ENCODE assay signal across 1 cellular context in genomic region chr12:92735131-92735721, GRCh38.
TF ChIP-seq lines count a peak whose summit lies in the region.

No MANE protein-coding gene starts in this region.

TF ChIP-seq in GM12878, 131 proteins besides CTCF, POLR2A, EP300 and RAD21 (continued from another document):
- TF ChIP-seq ZBTB33 (IDR thresholded peaks at IDR 0.05) (no peak), ZNF24 (IDR thresholded peaks at IDR 0.05) (no peak), ZBTB11 (CRISPR knock-in tag; IDR thresholded peaks at IDR 0.05) (no peak), ZBTB40 (IDR thresholded peaks at IDR 0.05; ENCODE audit: borderline replicate concordance) (no peak), RB1 (IDR thresholded peaks at IDR 0.05; ENCODE audit: borderline replicate concordance) (no peak), KDM1A (IDR thresholded peaks at IDR 0.05; ENCODE audit: borderline replicate concordance) (no peak), RELB (IDR thresholded peaks at IDR 0.05; ENCODE audit: low read depth) (no peak), JUNB (IDR thresholded peaks at IDR 0.05) (no peak), EZH2 (IDR thresholded peaks at IDR 0.05; ENCODE audit: borderline replicate concordance, control insufficient read depth, low read depth, low read length) (no peak), PBX3 (IDR thresholded peaks at IDR 0.05; ENCODE audit: insufficient replicate concordance, low read depth, low read length) (no peak), NFIC (IDR thresholded peaks at IDR 0.05; ENCODE audit: low read depth, low read length) (no peak), GATAD2B (conservative IDR thresholded peaks at IDR 0.05; ENCODE audit: low read depth) (no peak), ATF2 (IDR thresholded peaks at IDR 0.05; ENCODE audit: low read length) (no peak), REST (IDR thresholded peaks at IDR 0.05; ENCODE audit: low read depth, low read length) (no peak), RBBP5 (conservative IDR thresholded peaks at IDR 0.05) (no peak)
